ENCODE assay signal across 2 cellular contexts in the genomic region with DNA sequence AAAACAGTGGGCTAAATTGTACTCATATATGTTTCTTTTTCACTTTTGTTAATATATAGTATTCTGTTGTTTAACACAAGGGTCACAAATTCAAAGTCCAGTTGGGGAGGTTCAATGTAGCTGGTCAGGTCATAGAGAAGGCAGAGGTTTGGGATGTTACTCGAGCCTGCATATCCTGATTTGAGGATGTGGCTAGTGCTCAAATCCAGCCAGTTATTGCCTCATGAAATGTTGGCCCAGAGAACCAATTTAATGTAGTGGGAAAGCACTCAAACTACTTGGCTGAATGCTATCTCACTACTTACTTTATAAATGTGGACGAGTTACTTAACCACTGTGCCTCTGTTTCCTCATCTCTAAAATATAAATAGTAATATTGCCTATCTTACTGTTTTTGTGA.
TF ChIP-seq lines count a peak whose summit lies in the region.

No MANE protein-coding gene starts in this region.

TF ChIP-seq in GM23338, 12 proteins besides CTCF, POLR2A, EP300 and RAD21:
- TF ChIP-seq ZNF114 (CRISPR knock-in tag; IDR thresholded peaks at IDR 0.05) = no peak
- TF ChIP-seq, protein P1, sequence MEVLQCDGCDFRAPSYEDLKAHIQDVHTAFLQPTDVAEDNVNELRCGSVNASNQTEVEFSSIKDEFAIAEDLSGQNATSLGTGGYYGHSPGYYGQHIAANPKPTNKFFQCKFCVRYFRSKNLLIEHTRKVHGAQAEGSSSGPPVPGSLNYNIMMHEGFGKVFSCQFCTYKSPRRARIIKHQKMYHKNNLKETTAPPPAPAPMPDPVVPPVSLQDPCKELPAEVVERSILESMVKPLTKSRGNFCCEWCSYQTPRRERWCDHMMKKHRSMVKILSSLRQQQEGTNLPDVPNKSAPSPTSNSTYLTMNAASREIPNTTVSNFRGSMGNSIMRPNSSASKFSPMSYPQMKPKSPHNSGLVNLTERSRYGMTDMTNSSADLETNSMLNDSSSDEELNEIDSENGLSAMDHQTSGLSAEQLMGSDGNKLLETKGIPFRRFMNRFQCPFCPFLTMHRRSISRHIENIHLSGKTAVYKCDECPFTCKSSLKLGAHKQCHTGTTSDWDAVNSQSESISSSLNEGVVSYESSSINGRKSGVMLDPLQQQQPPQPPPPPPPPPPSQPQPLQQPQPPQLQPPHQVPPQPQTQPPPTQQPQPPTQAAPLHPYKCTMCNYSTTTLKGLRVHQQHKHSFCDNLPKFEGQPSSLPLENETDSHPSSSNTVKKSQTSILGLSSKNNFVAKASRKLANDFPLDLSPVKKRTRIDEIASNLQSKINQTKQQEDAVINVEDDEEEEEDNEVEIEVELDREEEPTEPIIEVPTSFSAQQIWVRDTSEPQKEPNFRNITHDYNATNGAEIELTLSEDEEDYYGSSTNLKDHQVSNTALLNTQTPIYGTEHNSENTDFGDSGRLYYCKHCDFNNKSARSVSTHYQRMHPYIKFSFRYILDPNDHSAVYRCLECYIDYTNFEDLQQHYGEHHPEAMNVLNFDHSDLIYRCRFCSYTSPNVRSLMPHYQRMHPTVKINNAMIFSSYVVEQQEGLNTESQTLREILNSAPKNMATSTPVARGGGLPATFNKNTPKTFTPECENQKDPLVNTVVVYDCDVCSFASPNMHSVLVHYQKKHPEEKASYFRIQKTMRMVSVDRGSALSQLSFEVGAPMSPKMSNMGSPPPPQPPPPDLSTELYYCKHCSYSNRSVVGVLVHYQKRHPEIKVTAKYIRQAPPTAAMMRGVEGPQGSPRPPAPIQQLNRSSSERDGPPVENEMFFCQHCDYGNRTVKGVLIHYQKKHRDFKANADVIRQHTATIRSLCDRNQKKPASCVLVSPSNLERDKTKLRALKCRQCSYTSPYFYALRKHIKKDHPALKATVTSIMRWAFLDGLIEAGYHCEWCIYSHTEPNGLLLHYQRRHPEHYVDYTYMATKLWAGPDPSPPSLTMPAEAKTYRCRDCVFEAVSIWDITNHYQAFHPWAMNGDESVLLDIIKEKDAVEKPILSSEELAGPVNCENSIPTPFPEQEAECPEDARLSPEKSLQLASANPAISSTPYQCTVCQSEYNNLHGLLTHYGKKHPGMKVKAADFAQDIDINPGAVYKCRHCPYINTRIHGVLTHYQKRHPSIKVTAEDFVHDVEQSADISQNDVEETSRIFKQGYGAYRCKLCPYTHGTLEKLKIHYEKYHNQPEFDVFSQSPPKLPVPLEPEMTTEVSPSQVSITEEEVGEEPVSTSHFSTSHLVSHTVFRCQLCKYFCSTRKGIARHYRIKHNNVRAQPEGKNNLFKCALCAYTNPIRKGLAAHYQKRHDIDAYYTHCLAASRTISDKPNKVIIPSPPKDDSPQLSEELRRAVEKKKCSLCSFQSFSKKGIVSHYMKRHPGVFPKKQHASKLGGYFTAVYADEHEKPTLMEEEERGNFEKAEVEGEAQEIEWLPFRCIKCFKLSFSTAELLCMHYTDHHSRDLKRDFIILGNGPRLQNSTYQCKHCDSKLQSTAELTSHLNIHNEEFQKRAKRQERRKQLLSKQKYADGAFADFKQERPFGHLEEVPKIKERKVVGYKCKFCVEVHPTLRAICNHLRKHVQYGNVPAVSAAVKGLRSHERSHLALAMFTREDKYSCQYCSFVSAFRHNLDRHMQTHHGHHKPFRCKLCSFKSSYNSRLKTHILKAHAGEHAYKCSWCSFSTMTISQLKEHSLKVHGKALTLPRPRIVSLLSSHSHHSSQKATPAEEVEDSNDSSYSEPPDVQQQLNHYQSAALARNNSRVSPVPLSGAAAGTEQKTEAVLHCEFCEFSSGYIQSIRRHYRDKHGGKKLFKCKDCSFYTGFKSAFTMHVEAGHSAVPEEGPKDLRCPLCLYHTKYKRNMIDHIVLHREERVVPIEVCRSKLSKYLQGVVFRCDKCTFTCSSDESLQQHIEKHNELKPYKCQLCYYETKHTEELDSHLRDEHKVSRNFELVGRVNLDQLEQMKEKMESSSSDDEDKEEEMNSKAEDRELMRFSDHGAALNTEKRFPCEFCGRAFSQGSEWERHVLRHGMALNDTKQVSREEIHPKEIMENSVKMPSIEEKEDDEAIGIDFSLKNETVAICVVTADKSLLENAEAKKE (CRISPR knock-in tag; IDR thresholded peaks at IDR 0.05) = no peak
- no peak for TF ChIP-seq EZH2 (IDR thresholded peaks at IDR 0.05; ENCODE audit: low read depth, unreplicated experiment)
- no peak for TF ChIP-seq POLR2AphosphoS5 (IDR thresholded peaks at IDR 0.05; ENCODE audit: low read depth)
TF ChIP-seq in GM23338: peak in this region for 0.

TF ChIP-seq in K562, 482 proteins besides CTCF, POLR2A, EP300 and RAD21:
- TF ChIP-seq WHSC1 (IDR thresholded peaks at IDR 0.05; ENCODE audit: low read length) = no peak
- TF ChIP-seq SRSF1 (IDR thresholded peaks at IDR 0.05; ENCODE audit: low read depth, low read length) = no peak
- no peak for TF ChIP-seq CREB1 (IDR thresholded peaks at IDR 0.05)
- no peak for TF ChIP-seq CREB1 (CRISPR knock-in tag; IDR thresholded peaks at IDR 0.05)
- no peak for TF ChIP-seq CC2D1A (IDR thresholded peaks at IDR 0.05)
- no peak for TF ChIP-seq CCAR2 (IDR thresholded peaks at IDR 0.05; ENCODE audit: low read depth, low read length)
- TF ChIP-seq RBFOX2 (IDR thresholded peaks at IDR 0.05; ENCODE audit: low read depth, low read length) = no peak
